Comparison of ENCODE assay signal across 1 cellular context in the genomic region with DNA sequence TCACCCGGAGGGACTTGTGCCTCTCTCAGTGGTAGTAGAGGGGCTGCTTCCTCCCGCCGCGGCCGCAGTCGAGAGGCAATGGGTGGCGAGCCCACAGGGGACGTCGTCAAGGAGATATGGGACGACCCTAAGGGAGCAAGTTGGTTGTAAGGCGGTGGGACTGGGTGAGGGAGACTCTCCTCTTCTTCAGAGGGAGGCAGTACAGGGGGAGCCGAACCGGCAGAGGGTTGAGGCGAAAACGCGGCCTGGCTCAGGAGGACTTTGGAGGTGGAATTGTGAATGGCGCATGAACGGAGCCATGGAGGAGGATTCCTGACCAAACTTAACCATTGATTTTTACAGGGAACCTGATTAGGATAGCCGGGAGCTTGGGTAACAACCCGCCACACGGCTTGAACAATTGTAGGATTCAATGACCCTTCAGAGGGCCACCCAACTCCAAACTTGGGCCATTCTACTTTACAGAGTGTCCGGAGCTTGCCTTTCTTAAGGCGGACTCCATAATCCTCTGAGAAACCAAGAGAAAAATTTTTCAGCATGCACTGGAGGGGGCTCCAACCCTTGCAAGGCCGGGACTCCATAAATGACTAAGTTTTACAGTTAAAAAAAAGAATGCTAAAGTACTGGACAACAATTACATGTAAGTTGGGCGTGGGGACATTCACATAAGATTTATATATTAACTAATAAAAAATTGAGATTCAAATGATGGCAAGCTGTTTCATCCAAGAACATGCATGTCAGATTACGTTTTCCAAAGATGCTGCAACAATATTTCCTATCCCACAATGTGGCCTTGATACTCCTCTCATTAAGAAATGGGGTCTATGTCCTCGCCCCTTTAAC.
TF ChIP-seq lines count a peak whose summit lies in the region.

No MANE protein-coding gene starts in this region.

TF ChIP-seq in K562, 482 proteins besides CTCF, POLR2A, EP300 and RAD21 (continued from another document and continues in another):
- TF ChIP-seq, protein P1, sequence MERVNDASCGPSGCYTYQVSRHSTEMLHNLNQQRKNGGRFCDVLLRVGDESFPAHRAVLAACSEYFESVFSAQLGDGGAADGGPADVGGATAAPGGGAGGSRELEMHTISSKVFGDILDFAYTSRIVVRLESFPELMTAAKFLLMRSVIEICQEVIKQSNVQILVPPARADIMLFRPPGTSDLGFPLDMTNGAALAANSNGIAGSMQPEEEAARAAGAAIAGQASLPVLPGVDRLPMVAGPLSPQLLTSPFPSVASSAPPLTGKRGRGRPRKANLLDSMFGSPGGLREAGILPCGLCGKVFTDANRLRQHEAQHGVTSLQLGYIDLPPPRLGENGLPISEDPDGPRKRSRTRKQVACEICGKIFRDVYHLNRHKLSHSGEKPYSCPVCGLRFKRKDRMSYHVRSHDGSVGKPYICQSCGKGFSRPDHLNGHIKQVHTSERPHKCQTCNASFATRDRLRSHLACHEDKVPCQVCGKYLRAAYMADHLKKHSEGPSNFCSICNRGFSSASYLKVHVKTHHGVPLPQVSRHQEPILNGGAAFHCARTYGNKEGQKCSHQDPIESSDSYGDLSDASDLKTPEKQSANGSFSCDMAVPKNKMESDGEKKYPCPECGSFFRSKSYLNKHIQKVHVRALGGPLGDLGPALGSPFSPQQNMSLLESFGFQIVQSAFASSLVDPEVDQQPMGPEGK (CRISPR knock-in tag; IDR thresholded peaks at IDR 0.05; ENCODE audit: borderline replicate concordance) = no peak
- TF ChIP-seq NFRKB (IDR thresholded peaks at IDR 0.05; ENCODE audit: low read depth) (no peak; the same call in none of the 2 replicates), PCBP1 (IDR thresholded peaks at IDR 0.05; ENCODE audit: low read depth, low read length, poor library complexity, severe bottlenecking) (no peak), THRAP3 (IDR thresholded peaks at IDR 0.05; ENCODE audit: borderline replicate concordance) (no peak), TBL1XR1 (IDR thresholded peaks at IDR 0.05; ENCODE audit: low read length in 2 of 2) (no peak), NEUROD1 (IDR thresholded peaks at IDR 0.05; ENCODE audit: borderline replicate concordance, low read depth, low read length, partially characterized antibody) (peak; percentile 90), SRSF1 (IDR thresholded peaks at IDR 0.05; ENCODE audit: low read depth, low read length) (no peak), ZKSCAN1 (IDR thresholded peaks at IDR 0.05; ENCODE audit: low read depth, low read length) (no peak), ZNF75A (CRISPR knock-in tag; IDR thresholded peaks at IDR 0.05) (no peak), ZFX (CRISPR knock-in tag; IDR thresholded peaks at IDR 0.05) (peak; percentile 84), RBM15 (IDR thresholded peaks at IDR 0.05; ENCODE audit: insufficient read depth, low read length) (no peak), MXI1 (IDR thresholded peaks at IDR 0.05; ENCODE audit: low read depth, low read length) (no peak), BCOR (IDR thresholded peaks at IDR 0.05) (no peak), PTTG1 (tag; IDR thresholded peaks at IDR 0.05; ENCODE audit: low read depth) (0 out of 2 replicates have a peak, but pooled peaks have one; percentile 37), NCOA6 (IDR thresholded peaks at IDR 0.05) (no peak), HDAC2 (IDR thresholded peaks at IDR 0.05) (no peak), MCM3 (IDR thresholded peaks at IDR 0.05) (no peak), TOE1 (IDR thresholded peaks at IDR 0.05; ENCODE audit: borderline replicate concordance) (peak; percentile 81), TOE1 (CRISPR knock-in tag; IDR thresholded peaks at IDR 0.05; ENCODE audit: borderline replicate concordance, low read depth) (no peak), MAZ (CRISPR knock-in tag; conservative IDR thresholded peaks at IDR 0.05 in 1 of 2, IDR thresholded peaks at IDR 0.05 in 1 of 2) (0 out of 4 replicates have a peak, but pooled peaks of 1 of the 2 experiments have one; percentile 33), DPF2 (IDR thresholded peaks at IDR 0.05) (no peak), POLR3A (IDR thresholded peaks at IDR 0.05; ENCODE audit: borderline replicate concordance, extremely low read depth, insufficient read depth, insufficient read length) (no peak), ZNF121 (CRISPR knock-in tag; conservative IDR thresholded peaks at IDR 0.05) (no peak), PRPF4 (IDR thresholded peaks at IDR 0.05; ENCODE audit: insufficient read depth, low read depth, low read length, poor library complexity, severe bottlenecking) (no peak), ZEB2 (IDR thresholded peaks at IDR 0.05) (no peak), ZNF384 (IDR thresholded peaks at IDR 0.05; ENCODE audit: low read depth, low read length) (no peak)
- TF ChIP-seq, protein P2, sequence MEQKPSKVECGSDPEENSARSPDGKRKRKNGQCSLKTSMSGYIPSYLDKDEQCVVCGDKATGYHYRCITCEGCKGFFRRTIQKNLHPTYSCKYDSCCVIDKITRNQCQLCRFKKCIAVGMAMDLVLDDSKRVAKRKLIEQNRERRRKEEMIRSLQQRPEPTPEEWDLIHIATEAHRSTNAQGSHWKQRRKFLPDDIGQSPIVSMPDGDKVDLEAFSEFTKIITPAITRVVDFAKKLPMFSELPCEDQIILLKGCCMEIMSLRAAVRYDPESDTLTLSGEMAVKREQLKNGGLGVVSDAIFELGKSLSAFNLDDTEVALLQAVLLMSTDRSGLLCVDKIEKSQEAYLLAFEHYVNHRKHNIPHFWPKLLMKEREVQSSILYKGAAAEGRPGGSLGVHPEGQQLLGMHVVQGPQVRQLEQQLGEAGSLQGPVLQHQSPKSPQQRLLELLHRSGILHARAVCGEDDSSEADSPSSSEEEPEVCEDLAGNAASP (IDR thresholded peaks at IDR 0.05) = no peak
- TF ChIP-seq, protein P3, sequence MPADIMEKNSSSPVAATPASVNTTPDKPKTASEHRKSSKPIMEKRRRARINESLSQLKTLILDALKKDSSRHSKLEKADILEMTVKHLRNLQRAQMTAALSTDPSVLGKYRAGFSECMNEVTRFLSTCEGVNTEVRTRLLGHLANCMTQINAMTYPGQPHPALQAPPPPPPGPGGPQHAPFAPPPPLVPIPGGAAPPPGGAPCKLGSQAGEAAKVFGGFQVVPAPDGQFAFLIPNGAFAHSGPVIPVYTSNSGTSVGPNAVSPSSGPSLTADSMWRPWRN (IDR thresholded peaks at IDR 0.05; ENCODE audit: low read depth) = no peak
- TF ChIP-seq, protein P4, sequence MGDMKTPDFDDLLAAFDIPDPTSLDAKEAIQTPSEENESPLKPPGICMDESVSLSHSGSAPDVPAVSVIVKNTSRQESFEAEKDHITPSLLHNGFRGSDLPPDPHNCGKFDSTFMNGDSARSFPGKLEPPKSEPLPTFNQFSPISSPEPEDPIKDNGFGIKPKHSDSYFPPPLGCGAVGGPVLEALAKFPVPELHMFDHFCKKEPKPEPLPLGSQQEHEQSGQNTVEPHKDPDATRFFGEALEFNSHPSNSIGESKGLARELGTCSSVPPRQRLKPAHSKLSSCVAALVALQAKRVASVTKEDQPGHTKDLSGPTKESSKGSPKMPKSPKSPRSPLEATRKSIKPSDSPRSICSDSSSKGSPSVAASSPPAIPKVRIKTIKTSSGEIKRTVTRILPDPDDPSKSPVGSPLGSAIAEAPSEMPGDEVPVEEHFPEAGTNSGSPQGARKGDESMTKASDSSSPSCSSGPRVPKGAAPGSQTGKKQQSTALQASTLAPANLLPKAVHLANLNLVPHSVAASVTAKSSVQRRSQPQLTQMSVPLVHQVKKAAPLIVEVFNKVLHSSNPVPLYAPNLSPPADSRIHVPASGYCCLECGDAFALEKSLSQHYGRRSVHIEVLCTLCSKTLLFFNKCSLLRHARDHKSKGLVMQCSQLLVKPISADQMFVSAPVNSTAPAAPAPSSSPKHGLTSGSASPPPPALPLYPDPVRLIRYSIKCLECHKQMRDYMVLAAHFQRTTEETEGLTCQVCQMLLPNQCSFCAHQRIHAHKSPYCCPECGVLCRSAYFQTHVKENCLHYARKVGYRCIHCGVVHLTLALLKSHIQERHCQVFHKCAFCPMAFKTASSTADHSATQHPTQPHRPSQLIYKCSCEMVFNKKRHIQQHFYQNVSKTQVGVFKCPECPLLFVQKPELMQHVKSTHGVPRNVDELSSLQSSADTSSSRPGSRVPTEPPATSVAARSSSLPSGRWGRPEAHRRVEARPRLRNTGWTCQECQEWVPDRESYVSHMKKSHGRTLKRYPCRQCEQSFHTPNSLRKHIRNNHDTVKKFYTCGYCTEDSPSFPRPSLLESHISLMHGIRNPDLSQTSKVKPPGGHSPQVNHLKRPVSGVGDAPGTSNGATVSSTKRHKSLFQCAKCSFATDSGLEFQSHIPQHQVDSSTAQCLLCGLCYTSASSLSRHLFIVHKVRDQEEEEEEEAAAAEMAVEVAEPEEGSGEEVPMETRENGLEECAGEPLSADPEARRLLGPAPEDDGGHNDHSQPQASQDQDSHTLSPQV (IDR thresholded peaks at IDR 0.05) = no peak; the same call in 1 of the 2 replicates
- TF ChIP-seq, protein P5, sequence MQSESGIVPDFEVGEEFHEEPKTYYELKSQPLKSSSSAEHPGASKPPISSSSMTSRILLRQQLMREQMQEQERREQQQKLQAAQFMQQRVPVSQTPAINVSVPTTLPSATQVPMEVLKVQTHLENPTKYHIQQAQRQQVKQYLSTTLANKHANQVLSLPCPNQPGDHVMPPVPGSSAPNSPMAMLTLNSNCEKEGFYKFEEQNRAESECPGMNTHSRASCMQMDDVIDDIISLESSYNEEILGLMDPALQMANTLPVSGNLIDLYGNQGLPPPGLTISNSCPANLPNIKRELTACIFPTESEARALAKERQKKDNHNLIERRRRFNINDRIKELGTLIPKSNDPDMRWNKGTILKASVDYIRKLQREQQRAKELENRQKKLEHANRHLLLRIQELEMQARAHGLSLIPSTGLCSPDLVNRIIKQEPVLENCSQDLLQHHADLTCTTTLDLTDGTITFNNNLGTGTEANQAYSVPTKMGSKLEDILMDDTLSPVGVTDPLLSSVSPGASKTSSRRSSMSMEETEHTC (IDR thresholded peaks at IDR 0.05) = no peak
- TF ChIP-seq, protein P6, sequence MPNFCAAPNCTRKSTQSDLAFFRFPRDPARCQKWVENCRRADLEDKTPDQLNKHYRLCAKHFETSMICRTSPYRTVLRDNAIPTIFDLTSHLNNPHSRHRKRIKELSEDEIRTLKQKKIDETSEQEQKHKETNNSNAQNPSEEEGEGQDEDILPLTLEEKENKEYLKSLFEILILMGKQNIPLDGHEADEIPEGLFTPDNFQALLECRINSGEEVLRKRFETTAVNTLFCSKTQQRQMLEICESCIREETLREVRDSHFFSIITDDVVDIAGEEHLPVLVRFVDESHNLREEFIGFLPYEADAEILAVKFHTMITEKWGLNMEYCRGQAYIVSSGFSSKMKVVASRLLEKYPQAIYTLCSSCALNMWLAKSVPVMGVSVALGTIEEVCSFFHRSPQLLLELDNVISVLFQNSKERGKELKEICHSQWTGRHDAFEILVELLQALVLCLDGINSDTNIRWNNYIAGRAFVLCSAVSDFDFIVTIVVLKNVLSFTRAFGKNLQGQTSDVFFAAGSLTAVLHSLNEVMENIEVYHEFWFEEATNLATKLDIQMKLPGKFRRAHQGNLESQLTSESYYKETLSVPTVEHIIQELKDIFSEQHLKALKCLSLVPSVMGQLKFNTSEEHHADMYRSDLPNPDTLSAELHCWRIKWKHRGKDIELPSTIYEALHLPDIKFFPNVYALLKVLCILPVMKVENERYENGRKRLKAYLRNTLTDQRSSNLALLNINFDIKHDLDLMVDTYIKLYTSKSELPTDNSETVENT (CRISPR knock-in tag; IDR thresholded peaks at IDR 0.05) = no peak
- TF ChIP-seq, protein P7, sequence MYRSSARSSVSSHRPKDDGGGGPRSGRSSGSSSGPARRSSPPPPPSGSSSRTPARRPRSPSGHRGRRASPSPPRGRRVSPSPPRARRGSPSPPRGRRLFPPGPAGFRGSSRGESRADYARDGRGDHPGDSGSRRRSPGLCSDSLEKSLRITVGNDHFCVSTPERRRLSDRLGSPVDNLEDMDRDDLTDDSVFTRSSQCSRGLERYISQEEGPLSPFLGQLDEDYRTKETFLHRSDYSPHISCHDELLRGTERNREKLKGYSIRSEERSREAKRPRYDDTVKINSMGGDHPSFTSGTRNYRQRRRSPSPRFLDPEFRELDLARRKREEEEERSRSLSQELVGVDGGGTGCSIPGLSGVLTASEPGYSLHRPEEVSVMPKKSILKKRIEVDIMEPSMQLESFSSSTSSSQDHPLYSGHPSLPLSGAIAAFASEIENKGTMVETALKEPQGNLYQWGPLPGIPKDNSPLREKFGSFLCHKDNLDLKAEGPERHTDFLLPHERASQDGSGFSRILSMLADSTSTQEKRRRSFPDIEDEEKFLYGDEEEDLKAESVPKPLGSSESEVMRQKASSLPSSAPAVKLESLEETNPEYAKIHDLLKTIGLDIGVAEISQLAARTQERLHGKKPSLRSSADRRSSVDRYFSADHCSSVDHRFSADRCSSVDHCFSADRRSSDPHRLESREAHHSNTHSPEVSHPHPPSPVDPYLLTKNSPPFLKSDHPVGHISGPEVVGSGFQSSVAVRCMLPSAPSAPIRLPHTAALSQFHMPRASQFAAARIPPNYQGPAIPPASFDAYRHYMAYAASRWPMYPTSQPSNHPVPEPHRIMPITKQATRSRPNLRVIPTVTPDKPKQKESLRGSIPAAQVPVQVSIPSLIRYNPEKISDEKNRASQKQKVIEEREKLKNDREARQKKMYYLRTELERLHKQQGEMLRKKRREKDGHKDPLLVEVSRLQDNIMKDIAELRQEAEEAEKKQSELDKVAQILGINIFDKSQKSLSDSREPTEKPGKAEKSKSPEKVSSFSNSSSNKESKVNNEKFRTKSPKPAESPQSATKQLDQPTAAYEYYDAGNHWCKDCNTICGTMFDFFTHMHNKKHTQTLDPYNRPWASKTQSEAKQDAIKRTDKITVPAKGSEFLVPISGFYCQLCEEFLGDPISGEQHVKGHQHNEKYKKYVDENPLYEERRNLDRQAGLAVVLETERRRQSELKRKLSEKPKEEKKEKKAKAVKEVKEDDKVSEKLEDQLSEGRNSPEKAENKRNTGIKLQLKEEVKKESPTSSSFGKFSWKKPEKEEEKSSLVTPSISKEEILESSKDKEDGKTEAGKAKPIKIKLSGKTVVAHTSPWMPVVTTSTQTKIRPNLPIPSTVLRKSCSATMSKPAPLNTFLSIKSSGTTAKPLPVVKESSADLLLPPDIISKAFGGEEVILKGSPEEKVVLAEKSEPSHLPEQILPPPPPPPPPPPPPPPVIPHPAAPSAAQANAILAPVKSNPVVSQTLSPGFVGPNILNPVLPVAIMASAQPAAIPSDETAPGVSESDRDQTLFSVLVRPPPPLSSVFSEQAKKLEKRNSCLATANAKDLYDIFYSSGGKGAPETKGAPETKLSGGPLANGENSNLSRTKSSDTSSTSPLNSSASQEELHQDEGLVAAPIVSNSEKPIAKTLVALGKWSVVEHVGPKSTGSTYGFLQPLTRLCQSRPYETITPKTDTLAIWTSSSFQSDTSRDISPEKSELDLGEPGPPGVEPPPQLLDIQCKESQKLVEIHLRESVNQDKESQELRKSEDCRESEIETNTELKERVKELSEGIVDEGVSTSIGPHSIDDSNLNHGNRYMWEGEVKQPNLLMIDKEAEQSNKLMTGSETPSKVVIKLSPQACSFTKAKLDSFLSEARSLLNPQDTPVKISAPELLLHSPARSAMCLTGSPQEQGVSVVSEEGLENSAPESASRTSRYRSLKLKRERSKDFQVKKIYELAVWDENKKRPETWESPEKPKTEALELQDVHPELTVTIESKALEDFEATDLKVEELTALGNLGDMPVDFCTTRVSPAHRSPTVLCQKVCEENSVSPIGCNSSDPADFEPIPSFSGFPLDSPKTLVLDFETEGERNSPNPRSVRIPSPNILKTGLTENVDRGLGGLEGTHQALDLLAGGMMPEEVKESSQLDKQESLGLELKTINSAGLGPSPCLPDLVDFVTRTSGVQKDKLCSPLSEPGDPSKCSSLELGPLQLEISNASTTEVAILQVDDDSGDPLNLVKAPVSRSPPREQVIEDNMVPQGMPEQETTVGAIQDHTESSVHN (IDR thresholded peaks at IDR 0.05; ENCODE audit: borderline replicate concordance in 1 of 2, low read depth in 1 of 2) = 0 out of 4 replicates have a peak, but pooled peaks of 1 of the 2 experiments have one; percentile 24
